In genomic region chr12:68331869-68332725, GRCh38 we compare ENCODE assay signal across 8 cellular contexts. TPM values are rescaled to one million over a fixed set of nuclear protein-coding genes. Genes with fewer than 3 reads are reported as not detected.
A peak's percentile ranks its signal among the peaks of the same experiment; 100 is the strongest.
DNase-seq lines count a peak whose midpoint lies in the region; ATAC-seq and TF ChIP-seq lines count a peak whose summit lies in the region.

MDM1 (minus strand) TSS chr12:68332362; CDS start chr12:68332245, 117 bp downstream.

- H3K36me3 Mint-ChIP-seq in activated B cell treated with CpG ODN at 0.5 μM for 24 hours (ENCODE audit: low read depth) = peaks cover 24% of the 10 kb centered on the region

- in situ Hi-C loops in GM18951 (cut with MboI; ENCODE audit: low sequenced_read_pairs, unreplicated experiment) = no loop called here

- H3K27ac Mint-ChIP-seq in activated B cell treated with CpG ODN at 0.5 μM for 24 hours = peak within 1 kb of the TSS; percentile 87

- H3K4me1 Mint-ChIP-seq in activated B cell treated with CpG ODN at 0.5 μM for 24 hours = peaks cover 27% of the 10 kb centered on the region

- POLR2A ChIA-PET in AG04449 (lab: Yijun Ruan, JAX) (no interaction called here), activated B cell treated with CpG ODN at 0.5 μM for 24 hours (lab: Charles Lee) (interaction anchor here (0.6 to 1.6 kb wide), 9 partner anchors 27 to 1063 kb away, joined by 3 to 14 read pairs (median 6); partner anchors contain the start of genes CAND1, MDM2, NUP107 and RAP1B)

- peak within 1 kb of the TSS; percentile 74 for H3K4me3 ChIP-seq in AG04449 (ENCODE audit: low read depth, low read length)

- intact Hi-C loops in activated B cell treated with CpG ODN at 0.5 μM for 24 hours (cut with micrococcal nuclease) = loop anchor here (1.0 to 2.0 kb wide), 8 partner anchors 27 to 1063 kb away; partner anchors contain the start of genes CAND1, MDM2, NUP107 and RAP1B

- H3K9me3 Mint-ChIP-seq in activated B cell treated with CpG ODN at 0.5 μM for 24 hours = no peaks in the 10 kb centered on the region

- ATAC-seq in HG03196 (IDR thresholded peaks at IDR 0.05; ENCODE audit: unreplicated experiment) (peak; percentile 99), activated B cell treated with CpG ODN at 0.5 μM for 24 hours (ENCODE audit: low read depth) (peak; percentile 97)

- TF ChIP-seq POLR2A in GM18951 (IDR thresholded peaks at IDR 0.05; ENCODE audit: extremely low read depth, insufficient read depth, insufficient read length) = peak; percentile 86

- H3K27me3 Mint-ChIP-seq in activated B cell treated with CpG ODN at 0.5 μM for 24 hours = no peaks in the 10 kb centered on the region

- TF ChIP-seq CTCF in AG04449 (IDR thresholded peaks at IDR 0.05; ENCODE audit: insufficient read depth, low read length, missing control alignments) (no peak), activated B cell treated with CpG ODN at 0.5 μM for 24 hours (IDR thresholded peaks at IDR 0.05) (no peak)

- CTCF ChIA-PET in AG04449 (lab: Yijun Ruan, JAX) (interaction anchor here (2.2 to 2.9 kb wide), 4 partner anchors 10 to 109 kb away, joined by 7 to 17 read pairs (median 11); no protein-coding TSS in a partner anchor), activated B cell treated with CpG ODN at 0.5 μM for 24 hours (lab: Charles Lee) (interaction anchor here (0.8 kb wide), 1 partner anchor 26 kb away, joined by 3 read pairs; no protein-coding TSS in a partner anchor)

- peak within 1 kb of the TSS; percentile 89 for H3K4me3 Mint-ChIP-seq in activated B cell treated with CpG ODN at 0.5 μM for 24 hours

- DNase-seq in AG04449 (ENCODE audit: low read depth, low spot score) (peak; percentile 84), NCI-H345 (lab: John Stamatoyannopoulos, UW) (peak; percentile 99), activated B cell treated with CpG ODN at 0.5 μM for 24 hours (peak; percentile 92), iris pigment epithelial cell (ENCODE audit: low read depth) (peak; percentile 99)
- peak; percentile 96 for DNase-seq in central memory CD4-positive, alpha-beta T cell
- peak; percentile 93 to 95 for DNase-seq in stimulated activated CD4-positive, alpha-beta T cell treated with anti-CD3 and anti-CD28 coated beads, Interleukin-12 subunit alpha, Interleukin-12 subunit beta, amount 100 ng/mL, for 24 hours (ENCODE audit: low read depth in 2 of 2)

RNA-seq across cellular contexts. Expression of gene MDM1, which starts in this region (rescaled TPM):
- 24.5 and 25.9 TPM in 2 replicates for total RNA-seq in activated B cell treated with CpG ODN at 0.5 μM for 24 hours

Comparison
In these comparisons a context has a peak if more than half of its experiments do, and no peak if none do; other contexts are left out.
1. Peak in every context shown above with its lines: DNase-seq, ATAC-seq and H3K4me3 ChIP-seq.